8 cellular contexts compared by ENCODE assay signal in the genomic region with DNA sequence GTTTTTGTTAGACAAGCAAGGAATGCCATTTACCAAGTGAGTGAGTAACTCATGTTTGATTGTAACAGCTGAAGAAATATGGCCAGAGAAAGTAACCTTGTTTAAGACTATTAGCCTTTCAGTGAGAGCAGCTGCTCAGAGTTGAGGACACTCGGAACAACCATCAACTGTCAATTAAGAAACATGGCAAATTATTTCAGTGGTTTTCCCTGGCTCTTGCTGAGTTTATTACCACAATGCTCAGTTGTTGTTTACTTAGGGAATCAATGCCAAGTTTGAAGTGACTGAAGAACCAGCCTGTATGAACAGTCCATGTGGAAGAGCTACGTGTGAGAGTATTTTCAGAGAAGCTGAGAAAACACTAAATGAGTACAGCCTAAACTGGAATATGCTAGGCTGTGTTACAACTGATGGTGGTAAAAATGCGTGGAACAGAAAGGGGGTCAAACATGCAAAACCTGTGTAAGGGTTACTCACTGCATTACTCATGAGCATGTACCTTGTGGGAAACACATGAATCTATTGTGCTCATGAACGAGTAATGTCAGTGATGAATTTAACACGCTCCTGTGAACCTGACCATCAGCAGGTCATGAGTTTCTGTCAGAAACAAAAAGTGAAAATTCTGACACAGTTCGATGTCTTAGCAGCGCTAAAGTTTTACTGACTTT. TPM values are rescaled to one million over a fixed set of nuclear protein-coding genes. Genes with fewer than 3 reads are reported as not detected.
A peak's percentile ranks its signal among the peaks of the same experiment; 100 is the strongest.
DNase-seq lines count a peak whose midpoint lies in the region; ATAC-seq lines count a peak whose summit lies in the region.

No MANE protein-coding gene starts in this region.

- DNase-seq in Right ventricle myocardium superior (no peak), Right ventricle myocardium inferior (ENCODE audit: missing footprints) (no peak), NCI-H510A (lab: John Stamatoyannopoulos, UW) (peak; percentile 11), dermis blood vessel endothelial cell (peak; percentile 63), pons (ENCODE audit: low spot score) (peak; percentile 69), NOMO-1 treated with dmso at 0.1 percent for 144 hours (lab: John Stamatoyannopoulos, UW; ENCODE audit: unreplicated experiment) (no peak), NCI-H526 treated with DMSO at 0.1 percent for 48 hours (lab: John Stamatoyannopoulos, UW) (no peak)

- intact Hi-C loops in Right ventricle myocardium superior (cut with DNase I): no loop called here
- intact Hi-C loops in Right ventricle myocardium inferior (cut with DNase I): no loop called here

- ATAC-seq in Right ventricle myocardium superior (ENCODE audit: poor library complexity): peak; percentile 21
- ATAC-seq in Right ventricle myocardium inferior: no peak
- peak; percentile 80 for ATAC-seq in HG02588 (IDR thresholded peaks at IDR 0.05; ENCODE audit: unreplicated experiment)

RNA-seq across cellular contexts. Expression of a gene that starts 33.7 kb away (rescaled TPM):
- 21.1 TPM for total RNA-seq in Right ventricle myocardium superior
- 22.1 TPM for total RNA-seq in Right ventricle myocardium inferior
- 73.2 and 94.7 TPM in 2 replicates for total RNA-seq in dermis blood vessel endothelial cell

Comparison
In these comparisons a context has a peak if more than half of its experiments do, and no peak if none do; other contexts are left out.
1. DNase-seq: peak in NCI-H510A (single experiment), dermis blood vessel endothelial cell (single experiment) and pons (single experiment); none in Right ventricle myocardium superior (single experiment), Right ventricle myocardium inferior (single experiment), NOMO-1 treated with dmso at 0.1 percent for 144 hours (single experiment) and NCI-H526 treated with DMSO at 0.1 percent for 48 hours (single experiment).